Comparison of ENCODE assay signal across 13 cellular contexts in the genomic region with DNA sequence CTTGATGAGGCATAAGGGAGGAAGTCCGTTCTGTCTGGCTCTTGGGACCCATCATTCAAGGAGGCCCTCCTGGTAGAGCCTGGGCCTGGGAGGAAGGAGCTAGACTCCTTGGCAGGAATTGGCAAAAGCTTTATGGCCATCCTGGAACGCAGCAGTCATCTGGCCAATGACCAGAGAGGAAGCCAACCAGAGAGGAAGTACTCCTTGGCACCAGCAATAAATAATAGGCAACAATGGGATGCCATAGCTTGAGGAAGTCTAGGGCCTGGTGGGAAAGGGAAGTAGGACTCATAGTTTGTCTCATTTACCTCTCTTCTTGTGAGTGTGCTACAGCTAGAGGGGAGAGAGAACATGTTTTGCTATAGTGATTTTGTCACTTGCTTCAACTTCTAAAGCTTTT. TPM values are rescaled to one million over a fixed set of nuclear protein-coding genes. Genes with fewer than 3 reads are reported as not detected.
DNase-seq lines count a peak whose midpoint lies in the region; ATAC-seq and TF ChIP-seq lines count a peak whose summit lies in the region.
"Had no signal": no experiment of that assay in that cellular context is flagged by ENCODE, and none has a peak within 500 bp of the region (broad histone marks: within the 10 kb centered on the region; RNA-seq: fewer than 3 reads in every experiment).

No MANE protein-coding gene starts in this region.

- CTCF ChIA-PET in activated CD4-positive, alpha-beta memory T cell treated with anti-CD3 and anti-CD28 coated beads for 36 hours (lab: Charles Lee), result interaction anchor here (1.7 kb wide), 1 partner anchor 119 kb away, joined by 3 read pairs; no protein-coding TSS in a partner anchor

- peaks cover 50% of the 10 kb centered on the region for H3K36me3 Mint-ChIP-seq in activated CD4-positive, alpha-beta memory T cell treated with anti-CD3 and anti-CD28 coated beads for 36 hours
- peaks cover 15% of the 10 kb centered on the region for H3K36me3 Mint-ChIP-seq in mesothelial cell of epicardium

- H3K27ac Mint-ChIP-seq in activated CD4-positive, alpha-beta memory T cell treated with anti-CD3 and anti-CD28 coated beads for 36 hours, result peak overlapping the region; percentile 67
- H3K27ac Mint-ChIP-seq in mesothelial cell of epicardium, result no peak overlapping the region

- intact Hi-C loops in activated CD4-positive, alpha-beta memory T cell treated with anti-CD3 and anti-CD28 coated beads for 36 hours (cut with micrococcal nuclease), result no loop called here
- intact Hi-C loops in right cardiac atrium (cut with DNase I), result loop anchor here in 1 of 4 donors (10.0 kb wide), 1 partner anchor 126 kb away; no protein-coding TSS in a partner anchor

- peaks cover 92% of the 10 kb centered on the region for H3K79me2 ChIP-seq in ACC112 (ENCODE audit: control insufficient read depth, insufficient read depth, low read length, unreplicated experiment)

- peaks cover 10% of the 10 kb centered on the region; the same call in 1 of the 2 replicates for H3K36me3 ChIP-seq in ACC112 (ENCODE audit: insufficient read depth, low read length)

- no peak overlapping the region for H2AFZ ChIP-seq in ACC112 (ENCODE audit: low read length, unreplicated experiment)

- POLR2A ChIA-PET in activated CD4-positive, alpha-beta memory T cell treated with anti-CD3 and anti-CD28 coated beads for 36 hours (lab: Charles Lee), result interaction anchor here (1.0 kb wide), 1 partner anchor 14 kb away, joined by 6 read pairs; no protein-coding TSS in a partner anchor

- H3K9me3 ChIP-seq in right cardiac atrium (ENCODE audit: control insufficient read depth, low read length), result no peaks in the 10 kb centered on the region
- H3K9me3 ChIP-seq: Caco-2, sigmoid colon had no signal

- H3K4me3 Mint-ChIP-seq in activated CD4-positive, alpha-beta memory T cell treated with anti-CD3 and anti-CD28 coated beads for 36 hours, result no peak overlapping the region
- no peak overlapping the region for H3K4me3 Mint-ChIP-seq in mesothelial cell of epicardium

- peak overlapping the region; percentile 32; the same call in 1 of the 2 replicates for H3K27ac ChIP-seq in ACC112 (ENCODE audit: low read depth, low read length)
- peak overlapping the region; percentile 52 for H3K27ac ChIP-seq in right cardiac atrium (ENCODE audit: low read length)

- H3K4me3 ChIP-seq in ACC112 (ENCODE audit: low read depth, low read length), result no peak overlapping the region
- H3K4me3 ChIP-seq in right cardiac atrium (ENCODE audit: low read length), result no peak overlapping the region
- H3K4me3 ChIP-seq: sigmoid colon had no signal

- WGBS in right cardiac atrium, result 58% methylated on average over 2 of the region's 2 CpGs

- in situ Hi-C loops in GM13977 (cut with MboI; ENCODE audit: low pct_unique_long_range_greater_than_20kb, low sequenced_read_pairs, unreplicated experiment), result no loop called here

- TF ChIP-seq CTCF in GM13977 (IDR thresholded peaks at IDR 0.05; ENCODE audit: extremely low read depth, insufficient read depth, missing control alignments), result no peak
- TF ChIP-seq CTCF in mesothelial cell of epicardium (IDR thresholded peaks at IDR 0.05; ENCODE audit: unreplicated experiment), result no peak

- peaks cover 14% of the 10 kb centered on the region for H3K4me1 ChIP-seq in ACC112 (ENCODE audit: control insufficient read depth, insufficient read depth, low read length, unreplicated experiment)
- peaks cover 5% of the 10 kb centered on the region for H3K4me1 ChIP-seq in right cardiac atrium (ENCODE audit: control insufficient read depth, insufficient read depth, low read length)
- H3K4me1 ChIP-seq: Caco-2 had no signal

- no peaks in the 10 kb centered on the region for H3K27me3 Mint-ChIP-seq in activated CD4-positive, alpha-beta memory T cell treated with anti-CD3 and anti-CD28 coated beads for 36 hours
- no peaks in the 10 kb centered on the region for H3K27me3 Mint-ChIP-seq in mesothelial cell of epicardium (ENCODE audit: low read depth)

- peaks cover 86% of the 10 kb centered on the region for H3K4me1 Mint-ChIP-seq in activated CD4-positive, alpha-beta memory T cell treated with anti-CD3 and anti-CD28 coated beads for 36 hours (ENCODE audit: low read depth)
- H3K4me1 Mint-ChIP-seq in mesothelial cell of epicardium, result no peaks in the 10 kb centered on the region

- ATAC-seq in right cardiac atrium, result peak; percentile 50 to 64
- no peak for ATAC-seq in GM21367 (IDR thresholded peaks at IDR 0.05; ENCODE audit: unreplicated experiment)

- no peaks in the 10 kb centered on the region for H3K9me3 Mint-ChIP-seq in activated CD4-positive, alpha-beta memory T cell treated with anti-CD3 and anti-CD28 coated beads for 36 hours
- H3K9me3 Mint-ChIP-seq in mesothelial cell of epicardium, result peaks cover 19% of the 10 kb centered on the region

- DNase-seq in GDM1 (lab: John Stamatoyannopoulos, UW) (peak; percentile 78), right cardiac atrium (no peak), GM13977 (ENCODE audit: low spot score) (no peak), mesothelial cell of epicardium (ENCODE audit: low spot score in 2 of 2, unreplicated experiment in 2 of 2) (no peak), NCI-H446 treated with DMSO at 0.1 percent for 48 hours (lab: John Stamatoyannopoulos, UW) (no peak)
- no peak for DNase-seq in activated CD4-positive, alpha-beta memory T cell treated with anti-CD3 and anti-CD28 coated beads for 36 hours
- DNase-seq: activated CD4-positive, CD25-positive, alpha-beta regulatory T cell treated with anti-CD3 and anti-CD28 coated beads, Interleukin-2, amount 50 U/mL, for 72 hours; anterior cingulate cortex; Caco-2; HCEC 1CT; sigmoid colon had no signal

- H3K27me3 ChIP-seq in ACC112 (ENCODE audit: insufficient read depth, low read length) (no peaks in the 10 kb centered on the region), right cardiac atrium (ENCODE audit: control insufficient read depth, insufficient read depth) (no peaks in the 10 kb centered on the region)
- H3K27me3 ChIP-seq: sigmoid colon had no signal

RNA-seq across cellular contexts. Expression of a gene that starts 53.1 kb away (rescaled TPM):
- 100 to 1,000 TPM; 494 to 502 TPM for total RNA-seq in activated CD4-positive, alpha-beta memory T cell treated with anti-CD3 and anti-CD28 coated beads for 36 hours
- total RNA-seq in right cardiac atrium, result 100 to 1,000 TPM; 111 to 201 (median 120) TPM
- 78.1 TPM for polyA plus RNA-seq in right cardiac atrium
- total RNA-seq in mesothelial cell of epicardium, result 87.8 to 91.2 TPM (median 88.4 TPM) in 3 replicates
